ENCODE assay signal across 15 cellular contexts in genomic region chr13:107025991-107026390, GRCh38.
A peak's percentile ranks its signal among the peaks of the same experiment; 100 is the strongest.
DNase-seq lines count a peak whose midpoint lies in the region; ATAC-seq, FAIRE-seq and TF ChIP-seq lines count a peak whose summit lies in the region.
"Had no signal": no experiment of that assay in that cellular context is flagged by ENCODE, and none has a peak within 500 bp of the region (broad histone marks: within the 10 kb centered on the region; RNA-seq: fewer than 3 reads in every experiment).

No MANE protein-coding gene starts in this region.

- H3K9me3 ChIP-seq in astrocyte (ENCODE audit: insufficient read depth, low read depth, low read length) (no peaks in the 10 kb centered on the region), T-helper 17 cell (ENCODE audit: control insufficient read depth, low read length, poor library complexity, severe bottlenecking) (no peaks in the 10 kb centered on the region)
- H3K9me3 ChIP-seq: vagina had no signal

- no peak overlapping the region for H2AFZ ChIP-seq in astrocyte (ENCODE audit: low read depth, low read length)

- no peaks in the 10 kb centered on the region for H4K20me1 ChIP-seq in astrocyte (ENCODE audit: insufficient read depth, low read length)

- H3K27ac ChIP-seq in astrocyte (ENCODE audit: low read depth, low read length), result no peak overlapping the region
- H3K27ac ChIP-seq: vagina had no signal

- H3K36me3 Mint-ChIP-seq in astrocyte (ENCODE audit: low read depth, unreplicated experiment) (no peaks in the 10 kb centered on the region), T-helper 17 cell (ENCODE audit: low read depth) (no peaks in the 10 kb centered on the region)
- H3K36me3 Mint-ChIP-seq in naive thymus-derived CD8-positive, alpha-beta T cell, result no peaks in the 10 kb centered on the region

- intact Hi-C loops in cardiac septum (cut with DNase I), result no loop called here

- H3K79me2 ChIP-seq in astrocyte (ENCODE audit: insufficient read depth, low read length), result no peaks in the 10 kb centered on the region

- H3K4me3 ChIP-seq in astrocyte (ENCODE audit: insufficient read depth, low read depth, low read length), result no peak overlapping the region
- H3K4me3 ChIP-seq: vagina had no signal

- H3K4me3 Mint-ChIP-seq in astrocyte (ENCODE audit: unreplicated experiment) (no peak overlapping the region), T-helper 17 cell (no peak overlapping the region)
- H3K4me3 Mint-ChIP-seq in naive thymus-derived CD8-positive, alpha-beta T cell, result no peak overlapping the region

- ATAC-seq in naive thymus-derived CD8-positive, alpha-beta T cell, result no peak
- no peak for ATAC-seq in T-helper 17 cell
- no peak for ATAC-seq in GM19397 (IDR thresholded peaks at IDR 0.05; ENCODE audit: unreplicated experiment)

- peak; percentile 29 for FAIRE-seq in astrocyte (lab: Jason Lieb, UNC)

- H3K27ac Mint-ChIP-seq in astrocyte (ENCODE audit: unreplicated experiment) (peak overlapping the region; percentile 26), T-helper 17 cell (no peak overlapping the region)
- no peak overlapping the region for H3K27ac Mint-ChIP-seq in naive thymus-derived CD8-positive, alpha-beta T cell

- no peak overlapping the region for H3K4me2 ChIP-seq in astrocyte (ENCODE audit: low read length)

- peaks cover 4% of the 10 kb centered on the region for H3K9me3 Mint-ChIP-seq in astrocyte (ENCODE audit: unreplicated experiment)
- peaks cover 0 to 9% (median 2%) of the 10 kb centered on the region in 9 donors for H3K9me3 Mint-ChIP-seq in naive thymus-derived CD8-positive, alpha-beta T cell

- H3K4me1 Mint-ChIP-seq in astrocyte (ENCODE audit: low read depth, unreplicated experiment) (peaks cover 2% of the 10 kb centered on the region), T-helper 17 cell (no peaks in the 10 kb centered on the region)
- H3K4me1 Mint-ChIP-seq in naive thymus-derived CD8-positive, alpha-beta T cell, result no peaks in the 10 kb centered on the region

- DNase-seq in ELF-1 (ENCODE audit: low read depth, low spot score), result peak; percentile 9
- peak; percentile 58 for DNase-seq in astrocyte (ENCODE audit: low read depth)
- peak; percentile 74 for DNase-seq in cardiac septum (ENCODE audit: low spot score)
- peak; percentile 39 for DNase-seq in pons (ENCODE audit: low spot score)
- DNase-seq in GM19238 (ENCODE audit: insufficient read length, low spot score), result no peak
- no peak for DNase-seq in naive thymus-derived CD8-positive, alpha-beta T cell
- no peak for DNase-seq in T-helper 17 cell
- DNase-seq: activated CD4-positive, alpha-beta T cell treated with anti-CD3 and anti-CD28 coated beads, Interleukin-2, amount 50 U/mL, for 48 hours; activated gamma-delta T cell; cortex of kidney; hippocampal formation; NCI-H1417 treated with DMSO at 0.1 percent for 48 hours; NK-92 treated with Interleukin-12 subunit alpha and Interleukin-12 subunit beta, amount 100 ng/mL, for 24 hours had no signal

- H3K27me3 Mint-ChIP-seq in astrocyte (ENCODE audit: low read depth, unreplicated experiment), result no peaks in the 10 kb centered on the region
- H3K27me3 Mint-ChIP-seq in naive thymus-derived CD8-positive, alpha-beta T cell, result no peaks in the 10 kb centered on the region
- H3K27me3 Mint-ChIP-seq in T-helper 17 cell, result no peaks in the 10 kb centered on the region

- H3K9ac ChIP-seq in astrocyte (ENCODE audit: low read length), result no peak overlapping the region

- TF ChIP-seq CTCF in astrocyte (IDR thresholded peaks at IDR 0.05; ENCODE audit: insufficient read depth, low read depth, low read length), result no peak

- no peaks in the 10 kb centered on the region for H3K27me3 ChIP-seq in astrocyte (ENCODE audit: insufficient read depth, low read length)
- H3K27me3 ChIP-seq: vagina had no signal

- H3K36me3 ChIP-seq in astrocyte (ENCODE audit: insufficient read depth, low read length), result no peaks in the 10 kb centered on the region
- H3K36me3 ChIP-seq: vagina had no signal

- H3K4me1 ChIP-seq in astrocyte (ENCODE audit: insufficient read depth, low read length), result no peaks in the 10 kb centered on the region
- H3K4me1 ChIP-seq: vagina had no signal

- POLR2A ChIA-PET in naive thymus-derived CD8-positive, alpha-beta T cell (lab: Charles Lee), result no interaction called here

Comparison
In these comparisons a context has a peak if more than half of its experiments do, and no peak if none do; other contexts are left out.
1. DNase-seq: peak in ELF-1 (single experiment), astrocyte (single experiment), cardiac septum (single experiment) and pons (single experiment); none in GM19238 (single experiment), naive thymus-derived CD8-positive, alpha-beta T cell (0 of 10) and T-helper 17 cell (0 of 3).